11 cellular contexts compared by ENCODE assay signal in the genomic region with DNA sequence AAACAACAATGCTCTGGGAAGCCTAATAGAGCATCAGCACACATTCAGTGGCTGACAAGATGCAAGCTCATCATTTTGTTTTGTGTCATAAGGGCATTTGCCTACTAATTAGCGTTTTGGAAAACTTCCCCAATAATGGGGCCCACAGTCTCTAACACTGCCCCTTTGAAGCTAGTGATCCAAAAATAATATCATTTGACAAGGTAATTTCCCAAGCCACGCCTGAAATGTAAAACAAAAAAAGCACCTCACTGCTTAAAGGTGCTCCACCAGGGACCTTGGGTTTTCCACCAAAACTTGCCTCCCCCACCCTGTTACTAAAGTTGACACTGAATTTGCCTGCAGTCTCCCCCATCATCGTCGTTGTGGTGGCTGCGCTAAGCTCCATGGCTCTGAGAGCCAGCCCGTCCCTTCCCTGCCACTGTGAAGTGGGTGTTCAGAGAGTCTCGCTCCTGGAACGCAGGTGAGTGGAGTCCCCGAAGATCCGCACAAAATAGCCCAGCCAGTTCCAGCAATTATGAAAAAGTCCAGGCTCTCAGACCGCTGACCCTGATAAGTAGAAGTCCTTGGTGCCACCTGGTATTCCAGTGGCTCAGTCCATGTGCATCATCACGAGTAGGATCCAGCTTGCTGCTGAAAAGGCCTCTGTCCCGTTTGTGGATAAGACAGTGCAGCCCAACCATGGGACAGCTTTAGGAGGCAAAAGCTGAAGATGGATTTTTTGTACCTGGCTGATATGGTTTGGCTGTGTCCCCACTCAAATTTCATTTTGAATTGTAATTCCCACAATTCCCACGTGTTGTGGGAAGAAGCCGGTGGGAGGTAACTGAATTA. TPM values are rescaled to one million over a fixed set of nuclear protein-coding genes. Genes with fewer than 3 reads are reported as not detected.
DNase-seq lines count a peak whose midpoint lies in the region; ATAC-seq, FAIRE-seq and TF ChIP-seq lines count a peak whose summit lies in the region.
"Had no signal": no experiment of that assay in that cellular context is flagged by ENCODE, and none has a peak within 500 bp of the region (broad histone marks: within the 10 kb centered on the region; RNA-seq: fewer than 3 reads in every experiment).

No MANE protein-coding gene starts in this region.

- no peak overlapping the region for H3K27ac ChIP-seq in CD4-positive, alpha-beta T cell (ENCODE audit: low read depth, low read length)
- no peak overlapping the region for H3K27ac ChIP-seq in pancreas

- peaks cover 10% of the 10 kb centered on the region for H3K36me3 Mint-ChIP-seq in CD4-positive, alpha-beta T cell (ENCODE audit: low read depth)
- peaks cover 2% of the 10 kb centered on the region for H3K36me3 Mint-ChIP-seq in IgD-negative memory B cell
- H3K36me3 Mint-ChIP-seq in activated naive CD4-positive, alpha-beta T cell treated with anti-CD3 and anti-CD28 coated beads, Interleukin-2, amount 50 U/mL, for 72 hours = peaks cover 0 to 14% of the 10 kb centered on the region in 2 donors

- peaks cover 74% of the 10 kb centered on the region for H3K4me1 Mint-ChIP-seq in CD4-positive, alpha-beta T cell (ENCODE audit: low read depth)
- peaks cover 40 to 69% (median 58%) of the 10 kb centered on the region in 3 donors for H3K4me1 Mint-ChIP-seq in IgD-negative memory B cell

- no peak for TF ChIP-seq CTCF in CD4-positive, alpha-beta T cell (IDR thresholded peaks at IDR 0.05)
- no peak for TF ChIP-seq CTCF in pancreas (IDR thresholded peaks at IDR 0.05)

- peak overlapping the region; percentile 30 for H3K27ac Mint-ChIP-seq in CD4-positive, alpha-beta T cell
- H3K27ac Mint-ChIP-seq in IgD-negative memory B cell = peak overlapping the region; percentile 97 to 99 (median 99)
- no peak overlapping the region for H3K27ac Mint-ChIP-seq in activated naive CD4-positive, alpha-beta T cell treated with anti-CD3 and anti-CD28 coated beads, Interleukin-2, amount 50 U/mL, for 72 hours

- no peak overlapping the region for H3K4me3 Mint-ChIP-seq in CD4-positive, alpha-beta T cell
- peak overlapping the region; percentile 81 to 95 (median 92) for H3K4me3 Mint-ChIP-seq in IgD-negative memory B cell

- CTCF ChIA-PET in CD4-positive, alpha-beta T cell (lab: Charles Lee) = interaction anchor here (0.9 kb wide), 1 partner anchor 16 kb away, joined by 3 read pairs; no protein-coding TSS in a partner anchor

- intact Hi-C loops in CD4-positive, alpha-beta T cell (cut with DNase I, micrococcal nuclease) = no loop called here
- intact Hi-C loops in pancreas (cut with DNase I) = no loop called here

- WGBS in pancreas, 2 donors = 83 to 87% methylated on average over 15 of the region's 15 CpGs

- no peak overlapping the region for H3K4me3 ChIP-seq in pancreas

- no peaks in the 10 kb centered on the region for H3K27me3 Mint-ChIP-seq in CD4-positive, alpha-beta T cell
- peaks cover 1% of the 10 kb centered on the region for H3K27me3 Mint-ChIP-seq in IgD-negative memory B cell

- FAIRE-seq in pancreas (lab: Jason Lieb, UNC) = no peak
- FAIRE-seq: TTC549 had no signal

- H3K36me3 ChIP-seq in pancreas = no peaks in the 10 kb centered on the region

- no peaks in the 10 kb centered on the region for H3K9me3 ChIP-seq in CD4-positive, alpha-beta T cell (ENCODE audit: control insufficient read depth, low read length)
- no peaks in the 10 kb centered on the region for H3K9me3 ChIP-seq in pancreas

- H3K9me3 Mint-ChIP-seq in CD4-positive, alpha-beta T cell = no peaks in the 10 kb centered on the region
- H3K9me3 Mint-ChIP-seq in IgD-negative memory B cell = no peaks in the 10 kb centered on the region
- H3K9me3 Mint-ChIP-seq in activated naive CD4-positive, alpha-beta T cell treated with anti-CD3 and anti-CD28 coated beads, Interleukin-2, amount 50 U/mL, for 72 hours = no peaks in the 10 kb centered on the region

- POLR2A ChIA-PET in CD4-positive, alpha-beta T cell (lab: Charles Lee) = interaction anchor here (1.5 kb wide), 1 partner anchor 11 kb away, joined by 3 read pairs; no protein-coding TSS in a partner anchor

- no peak for ATAC-seq in CD4-positive, alpha-beta T cell (ENCODE audit: poor library complexity)
- ATAC-seq in GM19023 (IDR thresholded peaks at IDR 0.05; ENCODE audit: unreplicated experiment) = peak; percentile 64
- ATAC-seq in HG02678 (IDR thresholded peaks at IDR 0.05; ENCODE audit: unreplicated experiment) = peak; percentile 55
- ATAC-seq in pancreas = no peak
- ATAC-seq in activated naive CD4-positive, alpha-beta T cell treated with anti-CD3 and anti-CD28 coated beads, Interleukin-2, amount 50 U/mL, for 72 hours = no peak

- H3K27me3 ChIP-seq in CD4-positive, alpha-beta T cell (ENCODE audit: control insufficient read depth, insufficient read depth, low read length) = no peaks in the 10 kb centered on the region
- no peaks in the 10 kb centered on the region for H3K27me3 ChIP-seq in pancreas

- H3K4me1 ChIP-seq in pancreas = no peaks in the 10 kb centered on the region

- no peak for DNase-seq in CD4-positive, alpha-beta T cell
- DNase-seq in pancreas (no peak), OCI-M2 (lab: John Stamatoyannopoulos, UW; ENCODE audit: unreplicated experiment) (no peak), COLO668 (lab: John Stamatoyannopoulos, UW; ENCODE audit: unreplicated experiment) (no peak)
- DNase-seq in activated naive CD4-positive, alpha-beta T cell treated with anti-CD3 and anti-CD28 coated beads, Interleukin-2, amount 50 U/mL, for 72 hours (ENCODE audit: low spot score in 2 of 2) = no peak
- DNase-seq: C1 segment of cervical spinal cord, NCI-H526 had no signal

RNA-seq across cellular contexts. Expression of a gene that starts 52.2 kb away (rescaled TPM):
- 10 to 100 TPM; 34.7 to 39.4 TPM for total RNA-seq in CD4-positive, alpha-beta T cell
- polyA plus RNA-seq in IgD-negative memory B cell = 25.6 TPM
- total RNA-seq in pancreas = 10 to 100 TPM; 14.3 to 26.2 (median 16.0) TPM
- polyA plus RNA-seq in pancreas = 1 to 10 TPM; 4.8 to 9.8 TPM
- 10 to 100 TPM; 43.2 to 51.5 TPM for total RNA-seq in activated naive CD4-positive, alpha-beta T cell treated with anti-CD3 and anti-CD28 coated beads, Interleukin-2, amount 50 U/mL, for 72 hours

Comparison
In these comparisons a context has a peak if more than half of its experiments do, and no peak if none do; other contexts are left out.
1. ATAC-seq: peak in GM19023 (single experiment) and HG02678 (single experiment); none in CD4-positive, alpha-beta T cell (single experiment), pancreas (0 of 4) and activated naive CD4-positive, alpha-beta T cell treated with anti-CD3 and anti-CD28 coated beads, Interleukin-2, amount 50 U/mL, for 72 hours (0 of 2).
2. H3K27ac Mint-ChIP-seq: peak in CD4-positive, alpha-beta T cell (single experiment) and IgD-negative memory B cell (3 of 3); none in activated naive CD4-positive, alpha-beta T cell treated with anti-CD3 and anti-CD28 coated beads, Interleukin-2, amount 50 U/mL, for 72 hours (0 of 2).